In the genomic region with DNA sequence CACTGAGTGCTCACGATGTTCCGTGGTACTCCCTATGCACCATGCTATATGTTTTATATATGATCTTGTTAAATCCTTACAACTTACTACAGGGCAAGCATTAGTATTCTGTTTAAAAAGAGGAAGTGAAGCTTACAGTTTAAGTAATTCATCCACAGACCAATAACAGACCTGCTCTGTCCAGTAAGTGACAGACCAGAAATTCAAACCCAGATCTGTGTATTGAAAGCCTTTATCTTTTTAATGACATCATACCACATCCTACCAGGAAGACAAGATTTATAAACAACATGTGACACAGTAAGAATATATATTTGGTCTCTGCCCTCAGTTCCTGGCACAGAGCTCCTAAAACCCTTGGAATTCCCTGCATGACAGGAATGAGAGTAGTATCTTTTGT, we compare ENCODE assay signal across 15 cellular contexts.
DNase-seq lines count a peak whose midpoint lies in the region; ATAC-seq, FAIRE-seq and TF ChIP-seq lines count a peak whose summit lies in the region.
"Had no signal": no experiment of that assay in that cellular context is flagged by ENCODE, and none has a peak within 500 bp of the region (broad histone marks: within the 10 kb centered on the region; RNA-seq: fewer than 3 reads in every experiment).

No MANE protein-coding gene starts in this region.

- ATAC-seq in GM18858 (IDR thresholded peaks at IDR 0.05; ENCODE audit: unreplicated experiment), result peak; percentile 95
- ATAC-seq in GM21576 (IDR thresholded peaks at IDR 0.05; ENCODE audit: unreplicated experiment), result peak; percentile 89
- peak; percentile 74 for ATAC-seq in HG03280 (IDR thresholded peaks at IDR 0.05; ENCODE audit: unreplicated experiment)
- peak; percentile 97 for ATAC-seq in GM12878
- ATAC-seq in HG03025 (IDR thresholded peaks at IDR 0.05; ENCODE audit: low FRiP score, unreplicated experiment), result no peak
- no peak for ATAC-seq in GM21526 (IDR thresholded peaks at IDR 0.05; ENCODE audit: low FRiP score, unreplicated experiment)
- no peak for ATAC-seq in CD8-positive, alpha-beta T cell
- ATAC-seq: activated CD4-positive, CD25-positive, alpha-beta regulatory T cell treated with anti-CD3 and anti-CD28 coated beads, Interleukin-2, amount 50 U/mL, for 24 hours had no signal

- H3K27ac ChIP-seq in GM12878 (ENCODE audit: control insufficient read depth, insufficient read depth), result no peak overlapping the region
- H3K27ac ChIP-seq in CD8-positive, alpha-beta T cell (ENCODE audit: low read depth, low read length), result no peak overlapping the region

- no peaks in the 10 kb centered on the region for H3K4me1 Mint-ChIP-seq in CD8-positive, alpha-beta T cell (ENCODE audit: low read depth)

- in situ Hi-C loops in GM12878 (cut with MboI), result no loop called here

- H3K9me3 Mint-ChIP-seq in CD8-positive, alpha-beta T cell, result no peaks in the 10 kb centered on the region

- no peaks in the 10 kb centered on the region for H3K79me2 ChIP-seq in GM12878 (ENCODE audit: control insufficient read depth, insufficient read depth, low read length)

- no peaks in the 10 kb centered on the region for H3K9me3 ChIP-seq in GM12878 (replicated peaks; ENCODE audit: control insufficient read depth, insufficient read depth, low read length)
- no peaks in the 10 kb centered on the region for H3K9me3 ChIP-seq in CD8-positive, alpha-beta T cell (ENCODE audit: low read length)

- POLR2A ChIA-PET in GM12878 (lab: Charles Lee), result no interaction called here
- POLR2A ChIA-PET in CD8-positive, alpha-beta T cell (lab: Charles Lee), result no interaction called here

- no peak overlapping the region for H2AFZ ChIP-seq in GM12878 (ENCODE audit: control insufficient read depth, low read depth, low read length)

- CTCF ChIA-PET in GM12878 (lab: Yijun Ruan, JAX), result interaction anchor here (0.6 to 1.2 kb wide), 2 partner anchors 13 to 17 kb away, joined by 3 to 4 read pairs; no protein-coding TSS in a partner anchor
- CTCF ChIA-PET in CD8-positive, alpha-beta T cell (lab: Charles Lee), result no interaction called here

- SMC1A ChIA-PET in GM12878 (lab: Charles Lee; ENCODE audit: uncharacterized antibody, unreplicated experiment), result interaction anchor here (0.7 to 5.5 kb wide), 10 partner anchors 12 to 187 kb away, joined by 3 to 28 read pairs (median 6); no protein-coding TSS in a partner anchor

- FAIRE-seq in GM12878 (lab: Jason Lieb, UNC), result peak; percentile 59
- FAIRE-seq: H54 had no signal

- no peaks in the 10 kb centered on the region for H3K36me3 Mint-ChIP-seq in CD8-positive, alpha-beta T cell
- H3K36me3 Mint-ChIP-seq: activated naive CD8-positive, alpha-beta T cell had no signal

- WGBS in GM12878 (ENCODE audit: insufficient coverage, insufficient replicate concordance, low lambda C conversion rate, missing lambda C conversion rate), result 48% methylated on average over 2 of the region's 2 CpGs

- no peak for TF ChIP-seq RAD21 in GM12878 (IDR thresholded peaks at IDR 0.05; ENCODE audit: insufficient read depth, low read depth, low read length)

- H3K4me2 ChIP-seq in GM12878 (ENCODE audit: control insufficient read depth, insufficient read depth), result no peak overlapping the region

- H3K27me3 ChIP-seq in GM12878 (replicated peaks in 1 of 2; ENCODE audit: control insufficient read depth in 2 of 2, insufficient read depth in 2 of 2, low read length in 1 of 2), result no peaks in the 10 kb centered on the region
- H3K27me3 ChIP-seq in CD8-positive, alpha-beta T cell (ENCODE audit: insufficient read depth, low read length), result no peaks in the 10 kb centered on the region

- TF ChIP-seq CTCF in GM12878 (IDR thresholded peaks at IDR 0.05 in 2 of 3, conservative IDR thresholded peaks at IDR 0.05 in 1 of 3; ENCODE audit: control insufficient read depth in 2 of 3, extremely low read depth in 1 of 3, insufficient read depth in 1 of 3, low read depth in 3 of 3, low read length in 3 of 3), result no peak
- no peak for TF ChIP-seq CTCF in CD8-positive, alpha-beta T cell (IDR thresholded peaks at IDR 0.05)

- no peak overlapping the region for H3K27ac Mint-ChIP-seq in CD8-positive, alpha-beta T cell
- H3K27ac Mint-ChIP-seq: activated naive CD8-positive, alpha-beta T cell had no signal

- DNase-seq in GM12878 (ENCODE audit: low read depth, low spot score) (peak; percentile 13), D341Med (ENCODE audit: low spot score) (no peak)
- DNase-seq in CD8-positive, alpha-beta T cell, result no peak
- DNase-seq: Calu3; hippocampal formation; stimulated activated CD4-positive, alpha-beta T cell treated with anti-CD3 and anti-CD28 coated beads, Interleukin-12 subunit alpha, Interleukin-12 subunit beta, amount 100 ng/mL, for 4 hours; stimulated activated naive CD4-positive, alpha-beta T cell treated with Interleukin-2 at 50 U/mL for 16 hours had no signal

- TF ChIP-seq POLR2A in GM12878 (IDR thresholded peaks at IDR 0.05; ENCODE audit: low read depth, low read length), result no peak

- H3K36me3 ChIP-seq in GM12878 (ENCODE audit: control insufficient read depth in 2 of 2, insufficient read depth in 2 of 2, low read length in 1 of 2), result no peaks in the 10 kb centered on the region
- H3K36me3 ChIP-seq in CD8-positive, alpha-beta T cell (ENCODE audit: insufficient read depth, low read length), result no peaks in the 10 kb centered on the region

- peaks cover 9% of the 10 kb centered on the region for H3K27me3 Mint-ChIP-seq in CD8-positive, alpha-beta T cell (ENCODE audit: low read depth)

- no peaks in the 10 kb centered on the region for H4K20me1 ChIP-seq in GM12878 (ENCODE audit: control insufficient read depth, insufficient read depth)

- H3K4me3 ChIP-seq in GM12878, result no peak overlapping the region
- no peak overlapping the region for H3K4me3 ChIP-seq in CD8-positive, alpha-beta T cell (ENCODE audit: low read depth, low read length)

- RAD21 ChIA-PET in GM12878 (lab: Charles Lee; ENCODE audit: unreplicated experiment), result interaction anchor here (0.8 to 1.7 kb wide), 4 partner anchors 14 to 149 kb away, joined by 3 to 4 read pairs (median 3); no protein-coding TSS in a partner anchor

- H3K9ac ChIP-seq in GM12878 (ENCODE audit: control insufficient read depth, insufficient read depth, low read length), result no peak overlapping the region

- no peaks in the 10 kb centered on the region for H3K4me1 ChIP-seq in GM12878 (ENCODE audit: control insufficient read depth, insufficient read depth, low read length)
- H3K4me1 ChIP-seq in CD8-positive, alpha-beta T cell (ENCODE audit: insufficient read depth, low read length), result no peaks in the 10 kb centered on the region

- no TSS peak for BruUV-seq in GM12878 (replicated peaks; lab: Mats Ljungman, UMichigan)

- peak; percentile 10 to 50; a peak in 2 of 4 replicates for TF ChIP-seq EP300 in GM12878 (IDR thresholded peaks at IDR 0.05; ENCODE audit: borderline replicate concordance in 1 of 2, control insufficient read depth in 1 of 2, low read depth in 2 of 2, low read length in 2 of 2)

- H3K4me3 Mint-ChIP-seq in CD8-positive, alpha-beta T cell, result no peak overlapping the region
- H3K4me3 Mint-ChIP-seq: activated naive CD8-positive, alpha-beta T cell had no signal

- intact Hi-C loops in GM12878 (cut with micrococcal nuclease; ENCODE audit: unreplicated experiment), result no loop called here
- intact Hi-C loops in CD8-positive, alpha-beta T cell (cut with DNase I, micrococcal nuclease), result no loop called here

TF ChIP-seq in GM12878, 131 proteins besides CTCF, POLR2A, EP300 and RAD21 (continues in another document):
- TF ChIP-seq NRF1 (conservative IDR thresholded peaks at IDR 0.05; ENCODE audit: low read depth, low read length), result no peak
- TF ChIP-seq IKZF2 (IDR thresholded peaks at IDR 0.05), result peak; percentile 32 to 39; a peak in 2 of 4 replicates
- TF ChIP-seq SPI1 (IDR thresholded peaks at IDR 0.05; ENCODE audit: borderline replicate concordance, insufficient read depth, low read depth, low read length), result peak; percentile 98
- TF ChIP-seq HDAC2 (IDR thresholded peaks at IDR 0.05), result no peak
- peak; percentile 98 for TF ChIP-seq ATF7 (IDR thresholded peaks at IDR 0.05; ENCODE audit: low read depth)
- TF ChIP-seq IKZF1 (conservative IDR thresholded peaks at IDR 0.05), result peak; percentile 30; the same call in 1 of the 2 replicates
- TF ChIP-seq RAD51 (IDR thresholded peaks at IDR 0.05), result peak; percentile 64
- TF ChIP-seq DPF2 (IDR thresholded peaks at IDR 0.05), result peak; percentile 61
- TF ChIP-seq EGR1 (IDR thresholded peaks at IDR 0.05; ENCODE audit: borderline replicate concordance in 1 of 2, low read depth in 2 of 2, low read length in 2 of 2), result no peak
- TF ChIP-seq, protein P1, sequence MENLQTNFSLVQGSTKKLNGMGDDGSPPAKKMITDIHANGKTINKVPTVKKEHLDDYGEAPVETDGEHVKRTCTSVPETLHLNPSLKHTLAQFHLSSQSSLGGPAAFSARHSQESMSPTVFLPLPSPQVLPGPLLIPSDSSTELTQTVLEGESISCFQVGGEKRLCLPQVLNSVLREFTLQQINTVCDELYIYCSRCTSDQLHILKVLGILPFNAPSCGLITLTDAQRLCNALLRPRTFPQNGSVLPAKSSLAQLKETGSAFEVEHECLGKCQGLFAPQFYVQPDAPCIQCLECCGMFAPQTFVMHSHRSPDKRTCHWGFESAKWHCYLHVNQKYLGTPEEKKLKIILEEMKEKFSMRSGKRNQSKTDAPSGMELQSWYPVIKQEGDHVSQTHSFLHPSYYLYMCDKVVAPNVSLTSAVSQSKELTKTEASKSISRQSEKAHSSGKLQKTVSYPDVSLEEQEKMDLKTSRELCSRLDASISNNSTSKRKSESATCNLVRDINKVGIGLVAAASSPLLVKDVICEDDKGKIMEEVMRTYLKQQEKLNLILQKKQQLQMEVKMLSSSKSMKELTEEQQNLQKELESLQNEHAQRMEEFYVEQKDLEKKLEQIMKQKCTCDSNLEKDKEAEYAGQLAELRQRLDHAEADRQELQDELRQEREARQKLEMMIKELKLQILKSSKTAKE (IDR thresholded peaks at IDR 0.05; ENCODE audit: low read depth, poor library complexity, severe bottlenecking), result peak; percentile 58
- no peak for TF ChIP-seq POLR2AphosphoS2 (IDR thresholded peaks at IDR 0.05; ENCODE audit: low read depth, low read length)
- 0 out of 2 replicates have a peak, but pooled peaks have one; percentile 4 for TF ChIP-seq ZNF24 (IDR thresholded peaks at IDR 0.05)
- TF ChIP-seq MTA2 (IDR thresholded peaks at IDR 0.05; ENCODE audit: low read depth), result peak; percentile 48; the same call in 1 of the 2 replicates
- TF ChIP-seq, protein P2, sequence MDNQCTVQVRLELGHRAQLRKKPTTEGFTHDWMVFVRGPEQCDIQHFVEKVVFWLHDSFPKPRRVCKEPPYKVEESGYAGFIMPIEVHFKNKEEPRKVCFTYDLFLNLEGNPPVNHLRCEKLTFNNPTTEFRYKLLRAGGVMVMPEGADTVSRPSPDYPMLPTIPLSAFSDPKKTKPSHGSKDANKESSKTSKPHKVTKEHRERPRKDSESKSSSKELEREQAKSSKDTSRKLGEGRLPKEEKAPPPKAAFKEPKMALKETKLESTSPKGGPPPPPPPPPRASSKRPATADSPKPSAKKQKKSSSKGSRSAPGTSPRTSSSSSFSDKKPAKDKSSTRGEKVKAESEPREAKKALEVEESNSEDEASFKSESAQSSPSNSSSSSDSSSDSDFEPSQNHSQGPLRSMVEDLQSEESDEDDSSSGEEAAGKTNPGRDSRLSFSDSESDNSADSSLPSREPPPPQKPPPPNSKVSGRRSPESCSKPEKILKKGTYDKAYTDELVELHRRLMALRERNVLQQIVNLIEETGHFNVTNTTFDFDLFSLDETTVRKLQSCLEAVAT (IDR thresholded peaks at IDR 0.05), result peak; percentile 81

Comparison
In these comparisons a context has a peak if more than half of its experiments do, and no peak if none do; other contexts are left out.
1. ATAC-seq: peak in GM18858 (single experiment), GM21576 (single experiment), HG03280 (single experiment) and GM12878 (single experiment); none in HG03025 (single experiment), GM21526 (single experiment) and CD8-positive, alpha-beta T cell (single experiment).